In the genomic region with DNA sequence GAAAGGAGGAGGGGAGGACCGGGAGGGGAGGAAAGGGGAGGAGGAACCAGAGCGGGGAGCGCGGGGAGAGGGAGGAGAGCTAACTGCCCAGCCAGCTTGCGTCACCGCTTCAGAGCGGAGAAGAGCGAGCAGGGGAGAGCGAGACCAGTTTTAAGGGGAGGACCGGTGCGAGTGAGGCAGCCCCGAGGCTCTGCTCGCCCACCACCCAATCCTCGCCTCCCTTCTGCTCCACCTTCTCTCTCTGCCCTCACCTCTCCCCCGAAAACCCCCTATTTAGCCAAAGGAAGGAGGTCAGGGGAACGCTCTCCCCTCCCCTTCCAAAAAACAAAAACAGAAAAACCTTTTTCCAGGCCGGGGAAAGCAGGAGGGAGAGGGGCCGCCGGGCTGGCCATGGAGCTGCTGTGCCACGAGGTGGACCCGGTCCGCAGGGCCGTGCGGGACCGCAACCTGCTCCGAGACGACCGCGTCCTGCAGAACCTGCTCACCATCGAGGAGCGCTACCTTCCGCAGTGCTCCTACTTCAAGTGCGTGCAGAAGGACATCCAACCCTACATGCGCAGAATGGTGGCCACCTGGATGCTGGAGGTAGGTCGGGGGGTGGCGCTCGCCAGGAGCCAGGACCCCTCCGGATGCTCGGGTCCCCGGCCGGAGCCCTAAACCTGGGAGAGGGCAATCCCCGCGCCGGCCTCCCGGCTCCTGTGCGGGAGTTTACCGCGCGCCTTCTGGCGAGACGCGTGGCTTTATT, we compare ENCODE assay signal across 2 cellular contexts.
TF ChIP-seq lines count a peak whose summit lies in the region.

A gene (plus strand): TSS at position 112 of the 745 bp plus-strand sequence. CDS start 279 bp downstream, at position 391.

TF ChIP-seq in SK-N-SH, 30 proteins besides CTCF, POLR2A, EP300 and RAD21 (continued from another document):
- TF ChIP-seq FOXJ3 (CRISPR knock-in tag; IDR thresholded peaks at IDR 0.05) = no peak
- TF ChIP-seq CHD2 (IDR thresholded peaks at IDR 0.05; ENCODE audit: low read length, partially characterized antibody) = no peak
- TF ChIP-seq TEAD4 (IDR thresholded peaks at IDR 0.05; ENCODE audit: borderline replicate concordance, insufficient read depth) = no peak
- TF ChIP-seq RFX5 (IDR thresholded peaks at IDR 0.05; ENCODE audit: low read length) = no peak
- TF ChIP-seq POLR2AphosphoS5 (IDR thresholded peaks at IDR 0.05; ENCODE audit: low read depth, low read length) = no peak
- TF ChIP-seq TCF12 (IDR thresholded peaks at IDR 0.05) = no peak
- no peak for TF ChIP-seq TAF1 (IDR thresholded peaks at IDR 0.05; ENCODE audit: borderline replicate concordance, low read depth, low read length)
TF ChIP-seq in SK-N-SH: peak in this region for 0.

TF ChIP-seq in SK-N-SH treated with all-trans-retinoic acid at 6 μM for 48 hours, 23 proteins besides CTCF, POLR2A, EP300 and RAD21 (continued from another document):
- TF ChIP-seq, protein P1, sequence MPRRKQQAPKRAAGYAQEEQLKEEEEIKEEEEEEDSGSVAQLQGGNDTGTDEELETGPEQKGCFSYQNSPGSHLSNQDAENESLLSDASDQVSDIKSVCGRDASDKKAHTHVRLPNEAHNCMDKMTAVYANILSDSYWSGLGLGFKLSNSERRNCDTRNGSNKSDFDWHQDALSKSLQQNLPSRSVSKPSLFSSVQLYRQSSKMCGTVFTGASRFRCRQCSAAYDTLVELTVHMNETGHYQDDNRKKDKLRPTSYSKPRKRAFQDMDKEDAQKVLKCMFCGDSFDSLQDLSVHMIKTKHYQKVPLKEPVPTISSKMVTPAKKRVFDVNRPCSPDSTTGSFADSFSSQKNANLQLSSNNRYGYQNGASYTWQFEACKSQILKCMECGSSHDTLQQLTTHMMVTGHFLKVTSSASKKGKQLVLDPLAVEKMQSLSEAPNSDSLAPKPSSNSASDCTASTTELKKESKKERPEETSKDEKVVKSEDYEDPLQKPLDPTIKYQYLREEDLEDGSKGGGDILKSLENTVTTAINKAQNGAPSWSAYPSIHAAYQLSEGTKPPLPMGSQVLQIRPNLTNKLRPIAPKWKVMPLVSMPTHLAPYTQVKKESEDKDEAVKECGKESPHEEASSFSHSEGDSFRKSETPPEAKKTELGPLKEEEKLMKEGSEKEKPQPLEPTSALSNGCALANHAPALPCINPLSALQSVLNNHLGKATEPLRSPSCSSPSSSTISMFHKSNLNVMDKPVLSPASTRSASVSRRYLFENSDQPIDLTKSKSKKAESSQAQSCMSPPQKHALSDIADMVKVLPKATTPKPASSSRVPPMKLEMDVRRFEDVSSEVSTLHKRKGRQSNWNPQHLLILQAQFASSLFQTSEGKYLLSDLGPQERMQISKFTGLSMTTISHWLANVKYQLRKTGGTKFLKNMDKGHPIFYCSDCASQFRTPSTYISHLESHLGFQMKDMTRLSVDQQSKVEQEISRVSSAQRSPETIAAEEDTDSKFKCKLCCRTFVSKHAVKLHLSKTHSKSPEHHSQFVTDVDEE (CRISPR knock-in tag; IDR thresholded peaks at IDR 0.05) = no peak
- TF ChIP-seq, protein P2, sequence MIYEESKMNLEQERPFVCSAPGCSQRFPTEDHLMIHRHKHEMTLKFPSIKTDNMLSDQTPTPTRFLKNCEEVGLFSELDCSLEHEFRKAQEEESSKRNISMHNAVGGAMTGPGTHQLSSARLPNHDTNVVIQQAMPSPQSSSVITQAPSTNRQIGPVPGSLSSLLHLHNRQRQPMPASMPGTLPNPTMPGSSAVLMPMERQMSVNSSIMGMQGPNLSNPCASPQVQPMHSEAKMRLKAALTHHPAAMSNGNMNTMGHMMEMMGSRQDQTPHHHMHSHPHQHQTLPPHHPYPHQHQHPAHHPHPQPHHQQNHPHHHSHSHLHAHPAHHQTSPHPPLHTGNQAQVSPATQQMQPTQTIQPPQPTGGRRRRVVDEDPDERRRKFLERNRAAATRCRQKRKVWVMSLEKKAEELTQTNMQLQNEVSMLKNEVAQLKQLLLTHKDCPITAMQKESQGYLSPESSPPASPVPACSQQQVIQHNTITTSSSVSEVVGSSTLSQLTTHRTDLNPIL (CRISPR knock-in tag; IDR thresholded peaks at IDR 0.05; ENCODE audit: low read depth) = no peak
- TF ChIP-seq ZFP30 (CRISPR knock-in tag; IDR thresholded peaks at IDR 0.05) (no peak), OSR1 (CRISPR knock-in tag; IDR thresholded peaks at IDR 0.05) (no peak), GLIS3 (CRISPR knock-in tag; IDR thresholded peaks at IDR 0.05) (no peak), SNAI2 (CRISPR knock-in tag; IDR thresholded peaks at IDR 0.05) (no peak), BACH2 (CRISPR knock-in tag; IDR thresholded peaks at IDR 0.05; ENCODE audit: borderline replicate concordance) (no peak), ZNF8 (CRISPR knock-in tag; IDR thresholded peaks at IDR 0.05) (no peak), RARB (CRISPR knock-in tag; IDR thresholded peaks at IDR 0.05) (no peak), TOX (CRISPR knock-in tag; IDR thresholded peaks at IDR 0.05; ENCODE audit: borderline replicate concordance) (no peak), PPARA (CRISPR knock-in tag; IDR thresholded peaks at IDR 0.05; ENCODE audit: borderline replicate concordance) (no peak), ZNF70 (CRISPR knock-in tag; IDR thresholded peaks at IDR 0.05) (no peak), ISL1 (CRISPR knock-in tag; IDR thresholded peaks at IDR 0.05) (no peak), TCF4 (CRISPR knock-in tag; IDR thresholded peaks at IDR 0.05; ENCODE audit: borderline replicate concordance) (no peak)
- TF ChIP-seq, protein P3, sequence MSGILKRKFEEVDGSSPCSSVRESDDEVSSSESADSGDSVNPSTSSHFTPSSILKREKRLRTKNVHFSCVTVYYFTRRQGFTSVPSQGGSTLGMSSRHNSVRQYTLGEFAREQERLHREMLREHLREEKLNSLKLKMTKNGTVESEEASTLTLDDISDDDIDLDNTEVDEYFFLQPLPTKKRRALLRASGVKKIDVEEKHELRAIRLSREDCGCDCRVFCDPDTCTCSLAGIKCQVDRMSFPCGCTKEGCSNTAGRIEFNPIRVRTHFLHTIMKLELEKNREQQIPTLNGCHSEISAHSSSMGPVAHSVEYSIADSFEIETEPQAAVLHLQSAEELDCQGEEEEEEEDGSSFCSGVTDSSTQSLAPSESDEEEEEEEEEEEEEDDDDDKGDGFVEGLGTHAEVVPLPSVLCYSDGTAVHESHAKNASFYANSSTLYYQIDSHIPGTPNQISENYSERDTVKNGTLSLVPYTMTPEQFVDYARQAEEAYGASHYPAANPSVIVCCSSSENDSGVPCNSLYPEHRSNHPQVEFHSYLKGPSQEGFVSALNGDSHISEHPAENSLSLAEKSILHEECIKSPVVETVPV (CRISPR knock-in tag; IDR thresholded peaks at IDR 0.05) = no peak
- TF ChIP-seq, protein P4, sequence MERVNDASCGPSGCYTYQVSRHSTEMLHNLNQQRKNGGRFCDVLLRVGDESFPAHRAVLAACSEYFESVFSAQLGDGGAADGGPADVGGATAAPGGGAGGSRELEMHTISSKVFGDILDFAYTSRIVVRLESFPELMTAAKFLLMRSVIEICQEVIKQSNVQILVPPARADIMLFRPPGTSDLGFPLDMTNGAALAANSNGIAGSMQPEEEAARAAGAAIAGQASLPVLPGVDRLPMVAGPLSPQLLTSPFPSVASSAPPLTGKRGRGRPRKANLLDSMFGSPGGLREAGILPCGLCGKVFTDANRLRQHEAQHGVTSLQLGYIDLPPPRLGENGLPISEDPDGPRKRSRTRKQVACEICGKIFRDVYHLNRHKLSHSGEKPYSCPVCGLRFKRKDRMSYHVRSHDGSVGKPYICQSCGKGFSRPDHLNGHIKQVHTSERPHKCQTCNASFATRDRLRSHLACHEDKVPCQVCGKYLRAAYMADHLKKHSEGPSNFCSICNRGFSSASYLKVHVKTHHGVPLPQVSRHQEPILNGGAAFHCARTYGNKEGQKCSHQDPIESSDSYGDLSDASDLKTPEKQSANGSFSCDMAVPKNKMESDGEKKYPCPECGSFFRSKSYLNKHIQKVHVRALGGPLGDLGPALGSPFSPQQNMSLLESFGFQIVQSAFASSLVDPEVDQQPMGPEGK (CRISPR knock-in tag; IDR thresholded peaks at IDR 0.05; ENCODE audit: borderline replicate concordance) = no peak
